Comparison of ENCODE assay signal across 8 cellular contexts in genomic region chr6:1396952-1397868, GRCh38. TPM values are rescaled to one million over a fixed set of nuclear protein-coding genes. Genes with fewer than 3 reads are reported as not detected.
DNase-seq lines count a peak whose midpoint lies in the region; FAIRE-seq and TF ChIP-seq lines count a peak whose summit lies in the region.

No MANE protein-coding gene starts in this region.

- no peak overlapping the region for H3K27ac ChIP-seq in 22Rv1
- H3K27ac ChIP-seq in SJSA1, result peak overlapping the region; percentile 67

- peak; percentile 99 for TF ChIP-seq CTCF in 22Rv1 (IDR thresholded peaks at IDR 0.05)

- TF ChIP-seq RAD21 in Ishikawa (IDR thresholded peaks at IDR 0.05; ENCODE audit: low read depth), result peak; percentile 79

- H3K4me3 ChIP-seq in SJSA1, result peak overlapping the region; percentile 83

- intact Hi-C loops in posterior cingulate gyrus (cut with DNase I), result loop anchor here (2.0 to 5.0 kb wide), 2 partner anchors 600 to 805 kb away; no protein-coding TSS in a partner anchor

- peak; percentile 73 for DNase-seq in GM12892 (ENCODE audit: insufficient read length)
- peak; percentile 93 to 94 for DNase-seq in SJSA1 (ENCODE audit: low read depth in 1 of 2, low spot score in 2 of 2)
- peak; percentile 52 for DNase-seq in activated gamma-delta T cell treated with anti-CD3 and anti-CD28 coated beads, Interleukin-2, amount 50 U/mL, for 16 hours (ENCODE audit: low read depth)
- DNase-seq in globus pallidus (ENCODE audit: low spot score), result peak; percentile 51
- peak in 7 of 10 donors; percentile 56 to 95 (median 66) for DNase-seq in posterior cingulate gyrus
- DNase-seq in ureter (ENCODE audit: low spot score), result peak; percentile 71

- no peaks in the 10 kb centered on the region for H3K27me3 ChIP-seq in SJSA1 (replicated peaks)

- H3K9me3 ChIP-seq in SJSA1 (replicated peaks), result no peaks in the 10 kb centered on the region

- no peak for TF ChIP-seq EP300 in Ishikawa (IDR thresholded peaks at IDR 0.05; ENCODE audit: borderline replicate concordance)

- peaks cover 43% of the 10 kb centered on the region for H3K4me1 ChIP-seq in SJSA1 (replicated peaks)

- no peak for TF ChIP-seq POLR2A in GM12892 (IDR thresholded peaks at IDR 0.05; ENCODE audit: low read depth, low read length)

- FAIRE-seq in GM12892 (lab: Jason Lieb, UNC), result peak; percentile 89

- H3K36me3 ChIP-seq in SJSA1, result peaks cover 69% of the 10 kb centered on the region

TF ChIP-seq in Ishikawa, 13 proteins besides CTCF, POLR2A, EP300 and RAD21:
- TF ChIP-seq TAF1 (IDR thresholded peaks at IDR 0.05; ENCODE audit: low read depth) (no peak), TCF12 (IDR thresholded peaks at IDR 0.05; ENCODE audit: low read depth) (no peak), REST (IDR thresholded peaks at IDR 0.05; ENCODE audit: low read depth) (no peak), MAX (IDR thresholded peaks at IDR 0.05) (no peak), YY1 (IDR thresholded peaks at IDR 0.05; ENCODE audit: low read depth) (no peak), NFIC (IDR thresholded peaks at IDR 0.05) (no peak), ZBTB7A (IDR thresholded peaks at IDR 0.05; ENCODE audit: low read depth) (no peak)

RNA-seq across cellular contexts. Expression of gene FOXF2, which starts 7.8 kb away (rescaled TPM):
- polyA plus RNA-seq in GM12892 (2012; ENCODE audit: missing spikeins), result not detected
- 48.2 and 51.6 TPM in 2 replicates for total RNA-seq in SJSA1 (2014; rRNA removed; shearing (Covaris generic))
- total RNA-seq in ureter, result 3.4 TPM

Comparison
In these comparisons a context has a peak if more than half of its experiments do, and no peak if none do; other contexts are left out.
1. RNA of gene FOXF2, which starts 7.8 kb away (total RNA-seq): 48.2 to 51.6 TPM in SJSA1; 3.4 TPM in ureter (single experiment); every median in the first group is over 10 times any median in the second.
2. Peak in every context shown above with its lines, with median percentiles within 50 percentile points of each other: DNase-seq.